Comparison of ENCODE assay signal across 1 cellular context in genomic region chr11:61792310-61793083, GRCh38.
A peak's percentile ranks its signal among the peaks of the same experiment; 100 is the strongest.
TF ChIP-seq lines count a peak whose summit lies in the region.

TSS of gene FEN1 (plus strand) at chr11:61792911. CDS start at chr11:61795362, 2,451 bp downstream.
TSS of gene TMEM258 (minus strand) at chr11:61792599. CDS start at chr11:61792558, 41 bp downstream.

TF ChIP-seq in HEK293, 187 proteins besides CTCF, POLR2A, EP300 and RAD21 (continued from another document and continues in another):
- TF ChIP-seq ZNF362 (tag by site-specific recombination; IDR thresholded peaks at IDR 0.05) = no peak
- TF ChIP-seq ZBTB8A (tag by site-specific recombination; IDR thresholded peaks at IDR 0.05) = peak; percentile 60
- TF ChIP-seq PRDM10 (tag by site-specific recombination; IDR thresholded peaks at IDR 0.05) = peak; percentile 83
- TF ChIP-seq ZEB2 (tag by site-specific recombination; IDR thresholded peaks at IDR 0.05) = peak; percentile 62; the same call in 1 of the 2 replicates
- peak; percentile 73; the same call in 1 of the 2 replicates for TF ChIP-seq KLF8 (tag by site-specific recombination; IDR thresholded peaks at IDR 0.05)
- peak; percentile 60; the same call in 1 of the 2 replicates for TF ChIP-seq ZNF24 (tag by site-specific recombination; IDR thresholded peaks at IDR 0.05)
- TF ChIP-seq ZNF394 (tag by site-specific recombination; IDR thresholded peaks at IDR 0.05; ENCODE audit: borderline replicate concordance) = 0 out of 2 replicates have a peak, but pooled peaks have one; percentile 25
- TF ChIP-seq ZNF518A (tag by site-specific recombination; conservative IDR thresholded peaks at IDR 0.05; ENCODE audit: low read depth) = peak; percentile 87
- peak; percentile 51; the same call in 1 of the 2 replicates for TF ChIP-seq ZBTB21 (tag by site-specific recombination; IDR thresholded peaks at IDR 0.05)
- TF ChIP-seq ZNF76 (tag by site-specific recombination; IDR thresholded peaks at IDR 0.05; ENCODE audit: borderline replicate concordance, low read depth) = peak; percentile 98
- TF ChIP-seq ZBTB7A (tag by site-specific recombination; IDR thresholded peaks at IDR 0.05; ENCODE audit: low read depth) = peak; percentile 60; the same call in 1 of the 2 replicates
- no peak for TF ChIP-seq ZNF202 (tag by site-specific recombination; IDR thresholded peaks at IDR 0.05; ENCODE audit: borderline replicate concordance)
- TF ChIP-seq ZNF138 (tag by site-specific recombination; IDR thresholded peaks at IDR 0.05; ENCODE audit: borderline replicate concordance) = no peak
- 0 out of 2 replicates have a peak, but pooled peaks have one; percentile 36 for TF ChIP-seq ZNF596 (tag by site-specific recombination; IDR thresholded peaks at IDR 0.05)
- no peak for TF ChIP-seq ZFP41 (tag by site-specific recombination; IDR thresholded peaks at IDR 0.05; ENCODE audit: borderline replicate concordance)
- TF ChIP-seq ZNF335 (tag by site-specific recombination; conservative IDR thresholded peaks at IDR 0.05) = peak; percentile 97
- no peak for TF ChIP-seq REPIN1 (tag by site-specific recombination; IDR thresholded peaks at IDR 0.05; ENCODE audit: low read depth)
- no peak for TF ChIP-seq OVOL3 (tag by site-specific recombination; IDR thresholded peaks at IDR 0.05)
- TF ChIP-seq ZNF621 (tag by site-specific recombination; IDR thresholded peaks at IDR 0.05) = no peak
- 0 out of 2 replicates have a peak, but pooled peaks have one; percentile 23 for TF ChIP-seq ZNF843 (tag by site-specific recombination; IDR thresholded peaks at IDR 0.05)
- TF ChIP-seq OSR2 (tag by site-specific recombination; IDR thresholded peaks at IDR 0.05) = peak; percentile 63
- peak; percentile 28; the same call in 1 of the 2 replicates for TF ChIP-seq ZNF610 (tag by site-specific recombination; IDR thresholded peaks at IDR 0.05; ENCODE audit: borderline replicate concordance)
- TF ChIP-seq ZBTB11 (tag by site-specific recombination; conservative IDR thresholded peaks at IDR 0.05; ENCODE audit: low read depth) = peak; percentile 95
- peak; percentile 79 for TF ChIP-seq ZBTB17 (tag by site-specific recombination; IDR thresholded peaks at IDR 0.05)
- TF ChIP-seq ZNF341 (tag by site-specific recombination; IDR thresholded peaks at IDR 0.05; ENCODE audit: low read depth) = peak; percentile 24; the same call in 1 of the 2 replicates
- TF ChIP-seq YY2 (tag by site-specific recombination; IDR thresholded peaks at IDR 0.05) = peak; percentile 62
- TF ChIP-seq ZFP37 (tag by site-specific recombination; IDR thresholded peaks at IDR 0.05) = 0 out of 2 replicates have a peak, but pooled peaks have one; percentile 22
- peak; percentile 90 for TF ChIP-seq SP2 (tag by site-specific recombination; IDR thresholded peaks at IDR 0.05)
- no peak for TF ChIP-seq ZFP69B (tag by site-specific recombination; IDR thresholded peaks at IDR 0.05)
- peak; percentile 47; the same call in 1 of the 2 replicates for TF ChIP-seq ZSCAN30 (tag by site-specific recombination; IDR thresholded peaks at IDR 0.05)
- TF ChIP-seq ZNF837 (tag by site-specific recombination; IDR thresholded peaks at IDR 0.05) = no peak
- peak; percentile 23; the same call in 1 of the 2 replicates for TF ChIP-seq GLIS1 (tag by site-specific recombination; IDR thresholded peaks at IDR 0.05)
- peak; percentile 29; the same call in 1 of the 2 replicates for TF ChIP-seq ZBTB10 (tag by site-specific recombination; IDR thresholded peaks at IDR 0.05)
- no peak for TF ChIP-seq ATF2 (tag by site-specific recombination; IDR thresholded peaks at IDR 0.05; ENCODE audit: low read depth)
- no peak; the same call in 1 of the 2 replicates for TF ChIP-seq ZNF501 (tag by site-specific recombination; IDR thresholded peaks at IDR 0.05)
- peak; percentile 22; the same call in 1 of the 2 replicates for TF ChIP-seq ZNF777 (tag by site-specific recombination; IDR thresholded peaks at IDR 0.05; ENCODE audit: borderline replicate concordance)
- TF ChIP-seq ZSCAN18 (tag by site-specific recombination; IDR thresholded peaks at IDR 0.05) = no peak
- peak; percentile 88 for TF ChIP-seq ZBTB26 (tag by site-specific recombination; optimal IDR thresholded peaks at IDR 0.05)
